ENCODE assay signal across 1 cellular context in genomic region chr20:43448748-43449535, GRCh38.
TF ChIP-seq lines count a peak whose summit lies in the region.

No MANE protein-coding gene starts in this region.

TF ChIP-seq in K562, 482 proteins besides CTCF, POLR2A, EP300 and RAD21 (continued from another document):
- TF ChIP-seq TCF15 (CRISPR knock-in tag; IDR thresholded peaks at IDR 0.05) (no peak), FOXK2 (conservative IDR thresholded peaks at IDR 0.05 in 1 of 2, IDR thresholded peaks at IDR 0.05 in 1 of 2; ENCODE audit: low read depth in 2 of 2) (0 out of 4 replicates have a peak, but pooled peaks of 1 of the 2 experiments have one; percentile 29), CHD7 (IDR thresholded peaks at IDR 0.05; ENCODE audit: low read depth, low read length) (no peak), ZNF197 (CRISPR knock-in tag; IDR thresholded peaks at IDR 0.05; ENCODE audit: low read depth) (no peak), DPF2 (IDR thresholded peaks at IDR 0.05) (no peak), ERF (CRISPR knock-in tag; IDR thresholded peaks at IDR 0.05) (no peak), ARID2 (IDR thresholded peaks at IDR 0.05) (peak; percentile 65; the same call in 1 of the 2 replicates), REST (CRISPR knock-in tag; IDR thresholded peaks at IDR 0.05; ENCODE audit: low read depth) (no peak), NEUROD1 (IDR thresholded peaks at IDR 0.05; ENCODE audit: borderline replicate concordance, low read depth, low read length, partially characterized antibody) (no peak), KLF16 (IDR thresholded peaks at IDR 0.05) (peak; percentile 57; the same call in 1 of the 2 replicates), ZNF583 (CRISPR knock-in tag; IDR thresholded peaks at IDR 0.05) (no peak), CC2D1A (IDR thresholded peaks at IDR 0.05) (peak; percentile 42; the same call in 1 of the 2 replicates), DEAF1 (CRISPR knock-in tag; IDR thresholded peaks at IDR 0.05) (peak; percentile 85), GMEB1 (CRISPR knock-in tag; IDR thresholded peaks at IDR 0.05) (no peak), JUND (IDR thresholded peaks at IDR 0.05; ENCODE audit: borderline replicate concordance, low read depth, low read length) (0 out of 2 replicates have a peak, but pooled peaks have one; percentile 15), JUND (tag; IDR thresholded peaks at IDR 0.05; ENCODE audit: borderline replicate concordance, low read depth, low read length) (no peak), KLF10 (CRISPR knock-in tag; IDR thresholded peaks at IDR 0.05) (no peak), ZNF146 (CRISPR knock-in tag; IDR thresholded peaks at IDR 0.05; ENCODE audit: unreplicated experiment) (no peak), USF1 (CRISPR knock-in tag; IDR thresholded peaks at IDR 0.05) (no peak), TOE1 (IDR thresholded peaks at IDR 0.05; ENCODE audit: borderline replicate concordance) (no peak), TOE1 (CRISPR knock-in tag; IDR thresholded peaks at IDR 0.05; ENCODE audit: borderline replicate concordance, low read depth) (no peak), DLX4 (CRISPR knock-in tag; IDR thresholded peaks at IDR 0.05) (no peak), SMC3 (conservative IDR thresholded peaks at IDR 0.05; ENCODE audit: insufficient read depth, low read depth, low read length) (peak; percentile 80), ZBTB11 (CRISPR knock-in tag; IDR thresholded peaks at IDR 0.05) (no peak), STAG1 (CRISPR knock-in tag; IDR thresholded peaks at IDR 0.05; ENCODE audit: borderline replicate concordance) (peak; percentile 92; the same call in 1 of the 2 replicates), ZBED1 (IDR thresholded peaks at IDR 0.05) (no peak)
